ENCODE assay signal across 18 cellular contexts in the genomic region with DNA sequence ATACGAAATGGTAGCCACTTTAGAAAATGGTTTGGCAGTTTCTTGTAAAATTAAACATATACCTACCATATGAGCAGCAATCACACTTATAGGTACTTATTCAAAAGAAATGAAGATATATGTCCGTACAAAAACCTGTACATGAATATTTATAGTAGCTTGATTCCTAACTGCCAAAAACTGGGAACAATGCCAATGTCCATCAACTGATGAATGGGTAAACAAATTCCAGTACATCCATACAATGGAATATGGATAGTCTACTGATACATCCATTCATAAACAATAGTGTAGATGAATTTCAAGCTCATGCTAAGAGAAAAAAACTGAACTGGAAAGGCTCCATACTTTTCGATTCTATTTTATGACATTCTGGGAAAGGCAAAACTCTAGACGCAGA.
"Had no signal": no experiment of that assay in that cellular context is flagged by ENCODE, and none has a peak within 500 bp of the region (broad histone marks: within the 10 kb centered on the region; RNA-seq: fewer than 3 reads in every experiment).

No MANE protein-coding gene starts in this region.

- H3K4me1 Mint-ChIP-seq: activated naive CD4-positive, alpha-beta T cell treated with anti-CD3 and anti-CD28 coated beads, Interleukin-2, amount 10 ng/mL, durations not matched to agents 7 days and 5 days had no signal

- DNase-seq: activated CD4-positive, alpha-beta T cell treated with anti-CD3 and anti-CD28 coated beads for 4 hours; activated CD8-positive, alpha-beta memory T cell treated with anti-CD3 and anti-CD28 coated beads, Interleukin-2, amount 50 U/mL, for 4 hours; activated CD8-positive, alpha-beta T cell treated with anti-CD3 and anti-CD28 coated beads for 36 hours; activated gamma-delta T cell treated with Interleukin-2 at 50 U/mL for 16 hours; activated naive CD4-positive, alpha-beta T cell treated with anti-CD3 and anti-CD28 coated beads, Interleukin-2, amount 10 ng/mL, durations not matched to agents 7 days and 5 days; activated naive CD8-positive, alpha-beta T cell treated with anti-CD3 and anti-CD28 coated beads for 36 hours; activated T-cell treated with anti-CD3 and anti-CD28 coated beads, Interleukin-2, amount 50 U/mL, for 72 hours; anterior cingulate cortex; cerebellar nuclear complex; KG1; MM.1S; NCI-H146; NCI-H187 treated with DMSO at 0.1 percent for 48 hours; NCI-H526; SHP77 treated with DMSO at 0.1 percent for 48 hours had no signal

- H3K4me3 ChIP-seq: PC-9 had no signal

- H3K9me3 Mint-ChIP-seq: activated CD8-positive, alpha-beta T cell treated with anti-CD3 and anti-CD28 coated beads for 36 hours; activated naive CD4-positive, alpha-beta T cell treated with anti-CD3 and anti-CD28 coated beads, Interleukin-2, amount 10 ng/mL, durations not matched to agents 7 days and 5 days; activated T-cell treated with anti-CD3 and anti-CD28 coated beads, Interleukin-2, amount 50 U/mL, for 72 hours; activated T-helper 2 cell treated with anti-CD3 and anti-CD28 coated beads, Interferon-gamma antibody, Interleukin-2, Interleukin-4, amounts not matched to agents 10 μg/mL and 5 μg/mL and 100 μg/mL, durations not matched to agents 14 hours and 24 hours and 36 hours; T-helper 1 cell treated with Interleukin-12 subunit alpha and Interleukin-12 subunit beta and Interleukin-4 antibody, amounts not matched to agents 30 μg/mL and 1 μg/mL, for 36 hours had no signal

- H3K27me3 Mint-ChIP-seq: activated CD8-positive, alpha-beta T cell treated with anti-CD3 and anti-CD28 coated beads for 36 hours; activated naive CD4-positive, alpha-beta T cell treated with anti-CD3 and anti-CD28 coated beads, Interleukin-2, amount 10 ng/mL, durations not matched to agents 7 days and 5 days; activated naive CD8-positive, alpha-beta T cell treated with anti-CD3 and anti-CD28 coated beads for 36 hours had no signal

- H3K4me3 Mint-ChIP-seq: activated CD8-positive, alpha-beta T cell treated with anti-CD3 and anti-CD28 coated beads for 36 hours; activated naive CD4-positive, alpha-beta T cell treated with anti-CD3 and anti-CD28 coated beads, Interleukin-2, amount 10 ng/mL, durations not matched to agents 7 days and 5 days; activated naive CD8-positive, alpha-beta T cell treated with anti-CD3 and anti-CD28 coated beads for 36 hours; activated T-cell treated with anti-CD3 and anti-CD28 coated beads, Interleukin-2, amount 50 U/mL, for 72 hours; T-helper 1 cell treated with Interleukin-12 subunit alpha and Interleukin-12 subunit beta and Interleukin-4 antibody, amounts not matched to agents 30 μg/mL and 1 μg/mL, for 36 hours had no signal

- H3K27ac ChIP-seq: PC-9 had no signal

- H3K27ac Mint-ChIP-seq: activated CD8-positive, alpha-beta T cell treated with anti-CD3 and anti-CD28 coated beads for 36 hours; activated naive CD8-positive, alpha-beta T cell treated with anti-CD3 and anti-CD28 coated beads for 36 hours; activated T-cell treated with anti-CD3 and anti-CD28 coated beads, Interleukin-2, amount 50 U/mL, for 72 hours; activated T-helper 2 cell treated with anti-CD3 and anti-CD28 coated beads, Interferon-gamma antibody, Interleukin-2, Interleukin-4, amounts not matched to agents 10 μg/mL and 5 μg/mL and 100 μg/mL, durations not matched to agents 14 hours and 24 hours and 36 hours; T-helper 1 cell treated with Interleukin-12 subunit alpha and Interleukin-12 subunit beta and Interleukin-4 antibody, amounts not matched to agents 30 μg/mL and 1 μg/mL, for 36 hours had no signal
